ENCODE assay signal across 17 cellular contexts in the genomic region with DNA sequence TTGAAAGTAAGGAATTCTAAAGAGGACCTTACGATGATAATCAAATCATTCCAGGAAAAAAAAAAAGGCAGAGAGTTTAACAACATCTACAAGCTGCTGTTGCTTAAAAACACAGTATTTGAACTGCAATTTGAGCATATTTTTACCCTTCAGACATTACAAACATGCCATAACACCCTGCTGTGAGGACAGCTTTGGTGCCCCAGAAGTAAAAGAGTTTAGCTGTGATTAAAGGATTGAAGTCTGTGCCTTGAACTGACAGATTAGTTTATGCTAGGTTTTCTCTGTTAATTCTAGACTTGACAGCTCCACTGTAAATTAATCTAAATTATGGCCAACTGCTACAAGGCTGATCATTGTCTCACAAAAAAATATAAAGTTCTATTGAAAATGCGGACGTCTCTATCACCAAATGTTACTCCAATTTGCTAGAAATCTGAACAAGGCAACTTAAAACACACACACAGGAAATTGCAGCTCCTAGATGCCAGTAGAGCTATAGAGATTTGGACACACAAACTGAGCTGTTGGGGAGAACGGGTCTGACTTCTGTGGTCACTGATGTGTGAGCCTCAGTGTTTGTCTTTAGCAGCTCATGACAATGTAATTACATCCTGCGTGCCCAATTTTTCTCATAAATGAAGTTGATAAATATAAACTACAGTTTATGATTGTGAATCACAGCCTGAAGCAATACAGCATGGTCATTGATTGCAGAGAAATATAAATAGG.
DNase-seq lines count a peak whose midpoint lies in the region.
"Had no signal": no experiment of that assay in that cellular context is flagged by ENCODE, and none has a peak within 500 bp of the region (broad histone marks: within the 10 kb centered on the region; RNA-seq: fewer than 3 reads in every experiment).

No MANE protein-coding gene starts in this region.

- peak; percentile 31 for DNase-seq in NCI-H1694 treated with DMSO at 0.1 percent for 48 hours (lab: John Stamatoyannopoulos, UW)
- no peak for DNase-seq in NCI-H1694 (lab: John Stamatoyannopoulos, UW)
- DNase-seq in NCI-H146 (lab: John Stamatoyannopoulos, UW), result peak; percentile 65
- DNase-seq in adipocyte (ENCODE audit: low read depth), result peak; percentile 13
- peak; percentile 37 for DNase-seq in retina
- no peak for DNase-seq in AG08395 (ENCODE audit: low spot score)
- DNase-seq in occipital lobe (lab: John Stamatoyannopoulos, UW), result no peak
- no peak for DNase-seq in activated CD4-positive, alpha-beta T cell treated with anti-CD3 and anti-CD28 coated beads for 1 hour
- DNase-seq: 8988T; activated CD8-positive, alpha-beta T cell treated with anti-CD3 and anti-CD28 coated beads, Interleukin-2, amount 10 ng/mL, durations not matched to agents 7 days and 5 days; activated gamma-delta T cell; CD8-positive, alpha-beta T cell; effector CD4-positive, alpha-beta T cell; mammary epithelial cell; NCI-H1930; uterus had no signal

- H3K4me1 ChIP-seq in adipocyte (ENCODE audit: control insufficient read depth, insufficient read depth, low read length), result peaks cover 28% of the 10 kb centered on the region
- H3K4me1 ChIP-seq: SJSA1, uterus had no signal

- H3K27me3 ChIP-seq in adipocyte (replicated peaks; ENCODE audit: control insufficient read depth, insufficient read depth, low read length), result no peaks in the 10 kb centered on the region
- H3K27me3 ChIP-seq: SJSA1, uterus had no signal

- no peaks in the 10 kb centered on the region for H3K36me3 ChIP-seq in adipocyte (ENCODE audit: control insufficient read depth, insufficient read depth, low read length, severe bottlenecking)
- H3K36me3 ChIP-seq: SJSA1, uterus had no signal

- H3K9ac ChIP-seq in adipocyte (ENCODE audit: low read length), result peak overlapping the region; percentile 50

- no peaks in the 10 kb centered on the region for H3K9me3 ChIP-seq in adipocyte (ENCODE audit: control insufficient read depth, low read length)
- H3K9me3 ChIP-seq: SJSA1, uterus had no signal

- H3K4me3 ChIP-seq in adipocyte (ENCODE audit: low read length), result peak overlapping the region; percentile 60
- H3K4me3 ChIP-seq: SJSA1, uterus had no signal

Comparison
In these comparisons a context has a peak if more than half of its experiments do, and no peak if none do; other contexts are left out.
1. DNase-seq: peak in NCI-H1694 treated with DMSO at 0.1 percent for 48 hours (single experiment), NCI-H146 (single experiment), adipocyte (single experiment) and retina (single experiment); none in NCI-H1694 (single experiment), AG08395 (single experiment), occipital lobe (single experiment) and activated CD4-positive, alpha-beta T cell treated with anti-CD3 and anti-CD28 coated beads for 1 hour (single experiment).